ENCODE assay signal across 18 cellular contexts in the genomic region with DNA sequence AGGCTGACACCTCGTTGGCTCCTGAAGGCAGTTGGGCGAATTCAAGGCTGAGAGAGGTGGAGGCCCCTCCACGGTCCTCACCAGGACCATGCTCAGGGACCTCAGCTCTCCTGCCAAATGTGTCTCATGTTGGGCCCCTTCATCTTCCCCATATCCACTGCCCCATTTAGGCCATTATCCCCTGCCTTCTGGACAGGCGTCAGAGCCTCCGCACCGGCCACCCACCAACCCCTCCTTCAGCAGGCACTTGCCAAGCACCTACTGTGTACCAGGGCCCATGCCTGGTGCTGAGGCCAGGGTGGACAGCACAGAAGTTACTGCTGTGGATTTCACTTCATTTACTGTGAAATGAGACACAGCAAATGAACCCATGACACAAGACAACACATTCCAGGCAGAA.
"Had no signal": no experiment of that assay in that cellular context is flagged by ENCODE, and none has a peak within 500 bp of the region (broad histone marks: within the 10 kb centered on the region; RNA-seq: fewer than 3 reads in every experiment).

No MANE protein-coding gene starts in this region.

- H3K4me3 Mint-ChIP-seq: central memory CD8-positive, alpha-beta T cell; dendritic cell treated with granulocyte-macrophage colony-stimulating factor and Interleukin-4, amounts not matched to agents 40 ng/mL and 50 ng/mL, for 4 days; effector memory CD8-positive, alpha-beta T cell; immature natural killer cell; nephron; stimulated activated effector memory CD8-positive, alpha-beta T cell treated with anti-CD3 and anti-CD28 coated beads, Interleukin-12 subunit alpha, Interleukin-12 subunit beta, amount 100 ng/mL, for 72 hours had no signal

- DNase-seq: effector memory CD8-positive, alpha-beta T cell; esophagus squamous epithelium; foreskin fibroblast; immature natural killer cell; left ventricle myocardium superior; stimulated activated CD4-positive, alpha-beta T cell treated with anti-CD3 and anti-CD28 coated beads, Interleukin-4, amount 100 ng/mL, for 1 hour; stimulated activated CD8-positive, alpha-beta memory T cell treated with anti-CD3 and anti-CD28 coated beads, Interleukin-4, amount 100 ng/mL, for 48 hours; stimulated activated naive CD8-positive, alpha-beta T cell treated with anti-CD3 and anti-CD28 coated beads, Interleukin-15, Interleukin-2, amounts not matched to agents 100 U/mL and 50 U/mL, for 24 hours; testis had no signal

- H3K9me3 Mint-ChIP-seq: central memory CD8-positive, alpha-beta T cell; dendritic cell treated with granulocyte-macrophage colony-stimulating factor and Interleukin-4, amounts not matched to agents 40 ng/mL and 50 ng/mL, for 4 days; effector memory CD8-positive, alpha-beta T cell; immature natural killer cell; stimulated activated effector memory CD8-positive, alpha-beta T cell treated with anti-CD3 and anti-CD28 coated beads, Interleukin-12 subunit alpha, Interleukin-12 subunit beta, amount 100 ng/mL, for 72 hours had no signal

- H3K27ac Mint-ChIP-seq: dendritic cell treated with granulocyte-macrophage colony-stimulating factor and Interleukin-4, amounts not matched to agents 40 ng/mL and 50 ng/mL, for 4 days; effector memory CD8-positive, alpha-beta T cell; immature natural killer cell; nephron; stimulated activated effector memory CD8-positive, alpha-beta T cell treated with anti-CD3 and anti-CD28 coated beads, Interleukin-12 subunit alpha, Interleukin-12 subunit beta, amount 100 ng/mL, for 72 hours had no signal

- H3K4me1 ChIP-seq: esophagus squamous epithelium, gastroesophageal sphincter, testis, tibial nerve had no signal

- H3K9me3 ChIP-seq: esophagus squamous epithelium, gastroesophageal sphincter, neutrophil, testis, tibial nerve had no signal

- H3K4me3 ChIP-seq: esophagus squamous epithelium, gastroesophageal sphincter, smooth muscle cell, testis, tibial nerve had no signal

- H3K4me1 Mint-ChIP-seq: central memory CD8-positive, alpha-beta T cell; immature natural killer cell; nephron; stimulated activated effector memory CD8-positive, alpha-beta T cell treated with anti-CD3 and anti-CD28 coated beads, Interleukin-12 subunit alpha, Interleukin-12 subunit beta, amount 100 ng/mL, for 72 hours had no signal

- H3K36me3 ChIP-seq: esophagus squamous epithelium, gastroesophageal sphincter, neutrophil, tibial nerve had no signal

- H3K27me3 ChIP-seq: gastroesophageal sphincter, testis, tibial nerve had no signal

- ATAC-seq: effector memory CD8-positive, alpha-beta T cell; gastroesophageal sphincter; left ventricle myocardium superior; stimulated activated effector memory CD8-positive, alpha-beta T cell treated with anti-CD3 and anti-CD28 coated beads, Interleukin-12 subunit alpha, Interleukin-12 subunit beta, amount 100 ng/mL, for 72 hours; stimulated activated naive CD8-positive, alpha-beta T cell treated with anti-CD3 and anti-CD28 coated beads, Interleukin-15, Interleukin-2, amounts not matched to agents 100 U/mL and 50 U/mL, for 24 hours had no signal

- H3K27ac ChIP-seq: epithelial cell of prostate, esophagus squamous epithelium, gastroesophageal sphincter, neutrophil, testis, tibial nerve had no signal

- H3K36me3 Mint-ChIP-seq: immature natural killer cell; stimulated activated effector memory CD8-positive, alpha-beta T cell treated with anti-CD3 and anti-CD28 coated beads, Interleukin-12 subunit alpha, Interleukin-12 subunit beta, amount 100 ng/mL, for 72 hours had no signal
